ENCODE assay signal across 8 cellular contexts in genomic region chr13:36999054-36999927, GRCh38. TPM values are rescaled to one million over a fixed set of nuclear protein-coding genes. Genes with fewer than 3 reads are reported as not detected.
A peak's percentile ranks its signal among the peaks of the same experiment; 100 is the strongest.
DNase-seq lines count a peak whose midpoint lies in the region; ATAC-seq and TF ChIP-seq lines count a peak whose summit lies in the region.

Gene ALG5, minus strand, starts transcription at chr13:36999340. Its CDS starts 40 bp downstream, at chr13:36999300.

- DNase-seq in BJ (ENCODE audit: low read depth), result no peak
- DNase-seq in GM19238 (ENCODE audit: insufficient read length, low spot score), result peak; percentile 70
- peak; percentile 25 for DNase-seq in NCI-H524 treated with DMSO at 0.1 percent for 48 hours (lab: John Stamatoyannopoulos, UW)
- peak; percentile 87 to 88 for DNase-seq in activated CD4-positive, alpha-beta T cell treated with anti-CD3 and anti-CD28 coated beads for 4 hours
- peak; percentile 89 for DNase-seq in choroid plexus epithelial cell (ENCODE audit: low read depth)
- peak; percentile 86 to 90 for DNase-seq in stimulated activated CD4-positive, alpha-beta T cell treated with anti-CD3 and anti-CD28 coated beads, Interleukin-1b, Interleukin-23, amount 100 ng/mL, for 4 hours (ENCODE audit: low read depth in 2 of 2)

- POLR2A ChIA-PET in BJ (lab: Charles Lee), result interaction anchor here (0.6 to 0.7 kb wide), 4 partner anchors 9 to 619 kb away, joined by 4 to 15 read pairs (median 7); no protein-coding TSS in a partner anchor

- CTCF ChIA-PET in BJ (lab: Yijun Ruan, JAX), result interaction anchor here (0.9 to 2.7 kb wide), 10 partner anchors 10 to 150 kb away, joined by 3 to 13 read pairs (median 5); no protein-coding TSS in a partner anchor

- peak within 1 kb of the TSS; percentile 85 for H3K4me3 ChIP-seq in BJ (ENCODE audit: low read depth, low read length)
- peak within 1 kb of the TSS; percentile 89 for H3K4me3 ChIP-seq in choroid plexus epithelial cell (ENCODE audit: low read depth, low read length)

- no peaks in the 10 kb centered on the region for H3K36me3 ChIP-seq in BJ (ENCODE audit: control insufficient read depth, insufficient read depth, low read length)

- peak within 1 kb of the TSS; percentile 98 for H3K27ac ChIP-seq in layer of hippocampus (ENCODE audit: low read depth, low read length)

- ATAC-seq in HG03439 (IDR thresholded peaks at IDR 0.05; ENCODE audit: unreplicated experiment), result peak; percentile 68

- H3K27me3 ChIP-seq in BJ (ENCODE audit: control insufficient read depth, insufficient read depth, low read length) (no peaks in the 10 kb centered on the region), layer of hippocampus (ENCODE audit: control insufficient read depth, insufficient read depth, low read length) (no peaks in the 10 kb centered on the region)

- TF ChIP-seq CTCF in BJ (IDR thresholded peaks at IDR 0.05; ENCODE audit: insufficient read depth, low read depth, low read length) (peak; percentile 70), choroid plexus epithelial cell (conservative IDR thresholded peaks at IDR 0.05; ENCODE audit: low read depth, low read length) (peak; percentile 63)

RNA-seq across cellular contexts. Expression of gene ALG5, which starts in this region (rescaled TPM):
- polyA plus RNA-seq in BJ (2011; rRNA removed), result 22.6 and 46.4 TPM in 2 replicates
- 5.7 and 7.8 TPM in 2 replicates for polyA minus RNA-seq in BJ (2011; rRNA and poly(A)+ RNA removed)
